In the genomic region with DNA sequence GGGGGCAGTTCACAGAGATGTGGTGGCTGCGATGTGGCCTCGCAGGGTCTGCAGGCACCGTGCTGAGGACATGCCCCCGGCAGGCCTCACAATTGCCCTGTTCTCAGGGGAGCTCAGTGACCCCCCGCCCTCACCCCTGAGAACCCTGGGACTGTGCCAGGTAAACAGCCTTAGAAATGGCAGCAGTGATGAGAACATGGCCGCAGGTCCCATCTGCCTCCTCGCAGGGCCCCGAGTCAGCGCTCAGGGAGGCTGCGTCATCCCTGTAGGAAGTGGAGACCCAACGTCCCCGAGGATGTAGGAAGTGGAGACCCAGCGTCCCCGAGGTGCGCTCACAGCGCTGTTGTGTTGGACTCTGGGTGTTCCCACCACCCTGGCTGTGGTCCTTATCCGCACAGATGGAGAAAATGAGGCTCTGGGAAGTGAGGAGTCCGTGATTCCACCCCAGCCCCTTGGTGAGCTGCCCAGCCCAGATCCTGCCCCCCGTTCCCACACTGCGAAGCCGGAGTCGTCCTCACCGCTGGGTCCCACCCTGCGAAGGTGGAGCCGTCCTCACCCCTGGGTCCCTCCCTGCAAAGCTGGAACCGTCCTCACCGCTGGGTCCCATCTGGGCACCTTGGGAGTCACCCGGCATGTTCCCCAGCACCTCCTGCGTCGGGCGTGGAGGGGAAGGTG, we compare ENCODE assay signal across 13 cellular contexts.
"Had no signal": no experiment of that assay in that cellular context is flagged by ENCODE, and none has a peak within 500 bp of the region (broad histone marks: within the 10 kb centered on the region; RNA-seq: fewer than 3 reads in every experiment).

No MANE protein-coding gene starts in this region.

- H3K4me1 Mint-ChIP-seq: activated B cell treated with CpG ODN at 0.5 μM for 24 hours; activated CD4-positive, alpha-beta T cell treated with anti-CD3 and anti-CD28 coated beads, Interleukin-2, amount 10 ng/mL, durations not matched to agents 7 days and 5 days; activated naive CD8-positive, alpha-beta T cell treated with anti-CD3 and anti-CD28 coated beads, Interleukin-2, amount 50 U/mL, for 24 hours; memory B cell; nephron had no signal

- DNase-seq: activated B cell treated with CpG ODN at 0.5 μM for 24 hours; activated CD4-positive, alpha-beta T cell treated with anti-CD3 and anti-CD28 coated beads, Interleukin-2, amount 10 ng/mL, durations not matched to agents 7 days and 5 days; activated CD8-positive, alpha-beta memory T cell treated with anti-CD3 and anti-CD28 coated beads for 24 hours; activated naive CD4-positive, alpha-beta T cell; activated naive CD8-positive, alpha-beta T cell treated with anti-CD3 and anti-CD28 coated beads, Interleukin-2, amount 50 U/mL, for 24 hours; left ventricle myocardium inferior; stimulated activated CD4-positive, alpha-beta T cell treated with anti-CD3 and anti-CD28 coated beads, Interleukin-12 subunit alpha, Interleukin-12 subunit beta, amount 100 ng/mL, for 4 hours; stimulated activated CD4-positive, alpha-beta T cell treated with anti-CD3 and anti-CD28 coated beads, Interleukin-2, amount 100 ng/mL, for 24 hours; thyroid gland had no signal

- H3K27me3 ChIP-seq: thyroid gland had no signal

- H3K27ac Mint-ChIP-seq: activated B cell treated with CpG ODN at 0.5 μM for 24 hours; activated CD4-positive, alpha-beta T cell treated with anti-CD3 and anti-CD28 coated beads, Interleukin-2, amount 10 ng/mL, durations not matched to agents 7 days and 5 days; activated naive CD8-positive, alpha-beta T cell treated with anti-CD3 and anti-CD28 coated beads, Interleukin-2, amount 50 U/mL, for 24 hours; memory B cell; nephron; T-helper 1 cell treated with Interleukin-12 subunit alpha and Interleukin-12 subunit beta and Interleukin-4 antibody, amounts not matched to agents 30 μg/mL and 1 μg/mL, for 36 hours had no signal

- ATAC-seq: activated naive CD8-positive, alpha-beta T cell treated with anti-CD3 and anti-CD28 coated beads, Interleukin-2, amount 50 U/mL, for 24 hours; esophagus mucosa had no signal

- H3K36me3 Mint-ChIP-seq: memory B cell had no signal

- H3K4me3 ChIP-seq: left ventricle myocardium inferior, thyroid gland had no signal

- H3K27ac ChIP-seq: left ventricle myocardium inferior, thyroid gland had no signal

- H3K9me3 ChIP-seq: thyroid gland had no signal

- H3K36me3 ChIP-seq: left ventricle myocardium inferior, thyroid gland had no signal

- H3K4me3 Mint-ChIP-seq: activated B cell treated with CpG ODN at 0.5 μM for 24 hours; activated CD4-positive, alpha-beta T cell treated with anti-CD3 and anti-CD28 coated beads, Interleukin-2, amount 10 ng/mL, durations not matched to agents 7 days and 5 days; activated naive CD8-positive, alpha-beta T cell treated with anti-CD3 and anti-CD28 coated beads, Interleukin-2, amount 50 U/mL, for 24 hours; memory B cell; nephron; T-helper 1 cell treated with Interleukin-12 subunit alpha and Interleukin-12 subunit beta and Interleukin-4 antibody, amounts not matched to agents 30 μg/mL and 1 μg/mL, for 36 hours had no signal

- H3K4me1 ChIP-seq: left ventricle myocardium inferior, thyroid gland had no signal

- H3K9me3 Mint-ChIP-seq: activated B cell treated with CpG ODN at 0.5 μM for 24 hours; activated CD4-positive, alpha-beta T cell treated with anti-CD3 and anti-CD28 coated beads, Interleukin-2, amount 10 ng/mL, durations not matched to agents 7 days and 5 days; activated naive CD8-positive, alpha-beta T cell treated with anti-CD3 and anti-CD28 coated beads, Interleukin-2, amount 50 U/mL, for 24 hours; memory B cell; nephron; T-helper 1 cell treated with Interleukin-12 subunit alpha and Interleukin-12 subunit beta and Interleukin-4 antibody, amounts not matched to agents 30 μg/mL and 1 μg/mL, for 36 hours had no signal

- H3K27me3 Mint-ChIP-seq: activated B cell treated with CpG ODN at 0.5 μM for 24 hours; activated CD4-positive, alpha-beta T cell treated with anti-CD3 and anti-CD28 coated beads, Interleukin-2, amount 10 ng/mL, durations not matched to agents 7 days and 5 days; activated naive CD8-positive, alpha-beta T cell treated with anti-CD3 and anti-CD28 coated beads, Interleukin-2, amount 50 U/mL, for 24 hours; memory B cell had no signal
